ENCODE assay signal across 1 cellular context in the genomic region with DNA sequence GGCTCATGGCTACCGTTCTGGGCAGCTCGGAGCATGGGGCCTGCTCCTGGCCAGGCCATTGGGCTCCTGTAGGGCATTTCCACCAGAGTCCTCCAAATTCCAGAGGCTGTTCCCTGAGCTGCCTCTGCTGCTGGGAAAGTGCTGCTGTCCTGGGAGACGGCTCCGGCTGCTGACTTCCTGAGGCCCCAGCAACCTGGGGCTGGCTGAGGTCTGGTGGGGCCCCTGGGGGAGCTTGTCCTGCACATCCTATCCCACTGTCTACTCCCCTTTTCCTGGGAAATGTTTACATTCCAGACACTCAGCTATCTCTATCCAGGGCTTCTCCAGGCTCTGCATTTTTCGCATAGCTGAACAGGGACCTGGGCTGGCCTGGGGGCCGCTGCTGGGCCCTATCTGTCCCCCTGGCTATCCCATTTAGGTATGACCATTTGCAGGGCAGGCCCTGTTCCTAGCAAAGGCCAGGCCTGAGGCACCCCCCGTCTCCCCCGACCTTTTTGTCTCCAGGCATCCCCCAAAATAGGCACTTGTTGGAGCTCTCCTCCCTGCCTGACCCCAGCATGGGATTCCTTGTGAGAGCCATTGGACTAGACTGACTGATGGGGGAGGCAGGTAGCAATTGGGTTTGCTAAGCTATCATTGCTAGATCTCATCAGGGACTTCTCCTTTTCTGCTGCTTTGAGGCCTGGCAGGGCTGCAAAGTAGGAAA.
TF ChIP-seq lines count a peak whose summit lies in the region.

No MANE protein-coding gene starts in this region.

TF ChIP-seq in HepG2, 621 proteins besides CTCF, POLR2A, EP300 and RAD21 (continued from another document and continues in another):
- TF ChIP-seq, protein P1, sequence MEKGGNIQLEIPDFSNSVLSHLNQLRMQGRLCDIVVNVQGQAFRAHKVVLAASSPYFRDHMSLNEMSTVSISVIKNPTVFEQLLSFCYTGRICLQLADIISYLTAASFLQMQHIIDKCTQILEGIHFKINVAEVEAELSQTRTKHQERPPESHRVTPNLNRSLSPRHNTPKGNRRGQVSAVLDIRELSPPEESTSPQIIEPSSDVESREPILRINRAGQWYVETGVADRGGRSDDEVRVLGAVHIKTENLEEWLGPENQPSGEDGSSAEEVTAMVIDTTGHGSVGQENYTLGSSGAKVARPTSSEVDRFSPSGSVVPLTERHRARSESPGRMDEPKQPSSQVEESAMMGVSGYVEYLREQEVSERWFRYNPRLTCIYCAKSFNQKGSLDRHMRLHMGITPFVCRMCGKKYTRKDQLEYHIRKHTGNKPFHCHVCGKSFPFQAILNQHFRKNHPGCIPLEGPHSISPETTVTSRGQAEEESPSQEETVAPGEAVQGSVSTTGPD (CRISPR knock-in tag; IDR thresholded peaks at IDR 0.05) = peak; percentile 87
- TF ChIP-seq ATF1 (CRISPR knock-in tag; IDR thresholded peaks at IDR 0.05) = no peak
- TF ChIP-seq SRSF9 (IDR thresholded peaks at IDR 0.05; ENCODE audit: borderline replicate concordance, insufficient read depth, low read depth, low read length, poor library complexity, severe bottlenecking) = no peak
- TF ChIP-seq, protein P2, sequence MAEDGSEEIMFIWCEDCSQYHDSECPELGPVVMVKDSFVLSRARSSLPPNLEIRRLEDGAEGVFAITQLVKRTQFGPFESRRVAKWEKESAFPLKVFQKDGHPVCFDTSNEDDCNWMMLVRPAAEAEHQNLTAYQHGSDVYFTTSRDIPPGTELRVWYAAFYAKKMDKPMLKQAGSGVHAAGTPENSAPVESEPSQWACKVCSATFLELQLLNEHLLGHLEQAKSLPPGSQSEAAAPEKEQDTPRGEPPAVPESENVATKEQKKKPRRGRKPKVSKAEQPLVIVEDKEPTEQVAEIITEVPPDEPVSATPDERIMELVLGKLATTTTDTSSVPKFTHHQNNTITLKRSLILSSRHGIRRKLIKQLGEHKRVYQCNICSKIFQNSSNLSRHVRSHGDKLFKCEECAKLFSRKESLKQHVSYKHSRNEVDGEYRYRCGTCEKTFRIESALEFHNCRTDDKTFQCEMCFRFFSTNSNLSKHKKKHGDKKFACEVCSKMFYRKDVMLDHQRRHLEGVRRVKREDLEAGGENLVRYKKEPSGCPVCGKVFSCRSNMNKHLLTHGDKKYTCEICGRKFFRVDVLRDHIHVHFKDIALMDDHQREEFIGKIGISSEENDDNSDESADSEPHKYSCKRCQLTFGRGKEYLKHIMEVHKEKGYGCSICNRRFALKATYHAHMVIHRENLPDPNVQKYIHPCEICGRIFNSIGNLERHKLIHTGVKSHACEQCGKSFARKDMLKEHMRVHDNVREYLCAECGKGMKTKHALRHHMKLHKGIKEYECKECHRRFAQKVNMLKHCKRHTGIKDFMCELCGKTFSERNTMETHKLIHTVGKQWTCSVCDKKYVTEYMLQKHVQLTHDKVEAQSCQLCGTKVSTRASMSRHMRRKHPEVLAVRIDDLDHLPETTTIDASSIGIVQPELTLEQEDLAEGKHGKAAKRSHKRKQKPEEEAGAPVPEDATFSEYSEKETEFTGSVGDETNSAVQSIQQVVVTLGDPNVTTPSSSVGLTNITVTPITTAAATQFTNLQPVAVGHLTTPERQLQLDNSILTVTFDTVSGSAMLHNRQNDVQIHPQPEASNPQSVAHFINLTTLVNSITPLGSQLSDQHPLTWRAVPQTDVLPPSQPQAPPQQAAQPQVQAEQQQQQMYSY (CRISPR knock-in tag; IDR thresholded peaks at IDR 0.05) = peak; percentile 53; the same call in 1 of the 2 replicates
- no peak for TF ChIP-seq HNRNPH1 (optimal IDR thresholded peaks at IDR 0.05; ENCODE audit: low read depth, low read length)
- TF ChIP-seq, protein P3, sequence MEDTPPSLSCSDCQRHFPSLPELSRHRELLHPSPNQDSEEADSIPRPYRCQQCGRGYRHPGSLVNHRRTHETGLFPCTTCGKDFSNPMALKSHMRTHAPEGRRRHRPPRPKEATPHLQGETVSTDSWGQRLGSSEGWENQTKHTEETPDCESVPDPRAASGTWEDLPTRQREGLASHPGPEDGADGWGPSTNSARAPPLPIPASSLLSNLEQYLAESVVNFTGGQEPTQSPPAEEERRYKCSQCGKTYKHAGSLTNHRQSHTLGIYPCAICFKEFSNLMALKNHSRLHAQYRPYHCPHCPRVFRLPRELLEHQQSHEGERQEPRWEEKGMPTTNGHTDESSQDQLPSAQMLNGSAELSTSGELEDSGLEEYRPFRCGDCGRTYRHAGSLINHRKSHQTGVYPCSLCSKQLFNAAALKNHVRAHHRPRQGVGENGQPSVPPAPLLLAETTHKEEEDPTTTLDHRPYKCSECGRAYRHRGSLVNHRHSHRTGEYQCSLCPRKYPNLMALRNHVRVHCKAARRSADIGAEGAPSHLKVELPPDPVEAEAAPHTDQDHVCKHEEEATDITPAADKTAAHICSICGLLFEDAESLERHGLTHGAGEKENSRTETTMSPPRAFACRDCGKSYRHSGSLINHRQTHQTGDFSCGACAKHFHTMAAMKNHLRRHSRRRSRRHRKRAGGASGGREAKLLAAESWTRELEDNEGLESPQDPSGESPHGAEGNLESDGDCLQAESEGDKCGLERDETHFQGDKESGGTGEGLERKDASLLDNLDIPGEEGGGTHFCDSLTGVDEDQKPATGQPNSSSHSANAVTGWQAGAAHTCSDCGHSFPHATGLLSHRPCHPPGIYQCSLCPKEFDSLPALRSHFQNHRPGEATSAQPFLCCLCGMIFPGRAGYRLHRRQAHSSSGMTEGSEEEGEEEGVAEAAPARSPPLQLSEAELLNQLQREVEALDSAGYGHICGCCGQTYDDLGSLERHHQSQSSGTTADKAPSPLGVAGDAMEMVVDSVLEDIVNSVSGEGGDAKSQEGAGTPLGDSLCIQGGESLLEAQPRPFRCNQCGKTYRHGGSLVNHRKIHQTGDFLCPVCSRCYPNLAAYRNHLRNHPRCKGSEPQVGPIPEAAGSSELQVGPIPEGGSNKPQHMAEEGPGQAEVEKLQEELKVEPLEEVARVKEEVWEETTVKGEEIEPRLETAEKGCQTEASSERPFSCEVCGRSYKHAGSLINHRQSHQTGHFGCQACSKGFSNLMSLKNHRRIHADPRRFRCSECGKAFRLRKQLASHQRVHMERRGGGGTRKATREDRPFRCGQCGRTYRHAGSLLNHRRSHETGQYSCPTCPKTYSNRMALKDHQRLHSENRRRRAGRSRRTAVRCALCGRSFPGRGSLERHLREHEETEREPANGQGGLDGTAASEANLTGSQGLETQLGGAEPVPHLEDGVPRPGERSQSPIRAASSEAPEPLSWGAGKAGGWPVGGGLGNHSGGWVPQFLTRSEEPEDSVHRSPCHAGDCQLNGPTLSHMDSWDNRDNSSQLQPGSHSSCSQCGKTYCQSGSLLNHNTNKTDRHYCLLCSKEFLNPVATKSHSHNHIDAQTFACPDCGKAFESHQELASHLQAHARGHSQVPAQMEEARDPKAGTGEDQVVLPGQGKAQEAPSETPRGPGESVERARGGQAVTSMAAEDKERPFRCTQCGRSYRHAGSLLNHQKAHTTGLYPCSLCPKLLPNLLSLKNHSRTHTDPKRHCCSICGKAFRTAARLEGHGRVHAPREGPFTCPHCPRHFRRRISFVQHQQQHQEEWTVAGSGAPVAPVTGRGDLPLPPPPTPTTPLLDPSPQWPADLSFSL (CRISPR knock-in tag; IDR thresholded peaks at IDR 0.05) = no peak
- no peak for TF ChIP-seq ZNF282 (IDR thresholded peaks at IDR 0.05; ENCODE audit: partially characterized antibody)
- TF ChIP-seq, protein P4, sequence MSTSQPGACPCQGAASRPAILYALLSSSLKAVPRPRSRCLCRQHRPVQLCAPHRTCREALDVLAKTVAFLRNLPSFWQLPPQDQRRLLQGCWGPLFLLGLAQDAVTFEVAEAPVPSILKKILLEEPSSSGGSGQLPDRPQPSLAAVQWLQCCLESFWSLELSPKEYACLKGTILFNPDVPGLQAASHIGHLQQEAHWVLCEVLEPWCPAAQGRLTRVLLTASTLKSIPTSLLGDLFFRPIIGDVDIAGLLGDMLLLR (CRISPR knock-in tag; IDR thresholded peaks at IDR 0.05) = no peak
- TF ChIP-seq SMAD1 (CRISPR knock-in tag; IDR thresholded peaks at IDR 0.05; ENCODE audit: borderline replicate concordance, low read depth) = 0 out of 2 replicates have a peak, but pooled peaks have one; percentile 48
- TF ChIP-seq, protein P5, sequence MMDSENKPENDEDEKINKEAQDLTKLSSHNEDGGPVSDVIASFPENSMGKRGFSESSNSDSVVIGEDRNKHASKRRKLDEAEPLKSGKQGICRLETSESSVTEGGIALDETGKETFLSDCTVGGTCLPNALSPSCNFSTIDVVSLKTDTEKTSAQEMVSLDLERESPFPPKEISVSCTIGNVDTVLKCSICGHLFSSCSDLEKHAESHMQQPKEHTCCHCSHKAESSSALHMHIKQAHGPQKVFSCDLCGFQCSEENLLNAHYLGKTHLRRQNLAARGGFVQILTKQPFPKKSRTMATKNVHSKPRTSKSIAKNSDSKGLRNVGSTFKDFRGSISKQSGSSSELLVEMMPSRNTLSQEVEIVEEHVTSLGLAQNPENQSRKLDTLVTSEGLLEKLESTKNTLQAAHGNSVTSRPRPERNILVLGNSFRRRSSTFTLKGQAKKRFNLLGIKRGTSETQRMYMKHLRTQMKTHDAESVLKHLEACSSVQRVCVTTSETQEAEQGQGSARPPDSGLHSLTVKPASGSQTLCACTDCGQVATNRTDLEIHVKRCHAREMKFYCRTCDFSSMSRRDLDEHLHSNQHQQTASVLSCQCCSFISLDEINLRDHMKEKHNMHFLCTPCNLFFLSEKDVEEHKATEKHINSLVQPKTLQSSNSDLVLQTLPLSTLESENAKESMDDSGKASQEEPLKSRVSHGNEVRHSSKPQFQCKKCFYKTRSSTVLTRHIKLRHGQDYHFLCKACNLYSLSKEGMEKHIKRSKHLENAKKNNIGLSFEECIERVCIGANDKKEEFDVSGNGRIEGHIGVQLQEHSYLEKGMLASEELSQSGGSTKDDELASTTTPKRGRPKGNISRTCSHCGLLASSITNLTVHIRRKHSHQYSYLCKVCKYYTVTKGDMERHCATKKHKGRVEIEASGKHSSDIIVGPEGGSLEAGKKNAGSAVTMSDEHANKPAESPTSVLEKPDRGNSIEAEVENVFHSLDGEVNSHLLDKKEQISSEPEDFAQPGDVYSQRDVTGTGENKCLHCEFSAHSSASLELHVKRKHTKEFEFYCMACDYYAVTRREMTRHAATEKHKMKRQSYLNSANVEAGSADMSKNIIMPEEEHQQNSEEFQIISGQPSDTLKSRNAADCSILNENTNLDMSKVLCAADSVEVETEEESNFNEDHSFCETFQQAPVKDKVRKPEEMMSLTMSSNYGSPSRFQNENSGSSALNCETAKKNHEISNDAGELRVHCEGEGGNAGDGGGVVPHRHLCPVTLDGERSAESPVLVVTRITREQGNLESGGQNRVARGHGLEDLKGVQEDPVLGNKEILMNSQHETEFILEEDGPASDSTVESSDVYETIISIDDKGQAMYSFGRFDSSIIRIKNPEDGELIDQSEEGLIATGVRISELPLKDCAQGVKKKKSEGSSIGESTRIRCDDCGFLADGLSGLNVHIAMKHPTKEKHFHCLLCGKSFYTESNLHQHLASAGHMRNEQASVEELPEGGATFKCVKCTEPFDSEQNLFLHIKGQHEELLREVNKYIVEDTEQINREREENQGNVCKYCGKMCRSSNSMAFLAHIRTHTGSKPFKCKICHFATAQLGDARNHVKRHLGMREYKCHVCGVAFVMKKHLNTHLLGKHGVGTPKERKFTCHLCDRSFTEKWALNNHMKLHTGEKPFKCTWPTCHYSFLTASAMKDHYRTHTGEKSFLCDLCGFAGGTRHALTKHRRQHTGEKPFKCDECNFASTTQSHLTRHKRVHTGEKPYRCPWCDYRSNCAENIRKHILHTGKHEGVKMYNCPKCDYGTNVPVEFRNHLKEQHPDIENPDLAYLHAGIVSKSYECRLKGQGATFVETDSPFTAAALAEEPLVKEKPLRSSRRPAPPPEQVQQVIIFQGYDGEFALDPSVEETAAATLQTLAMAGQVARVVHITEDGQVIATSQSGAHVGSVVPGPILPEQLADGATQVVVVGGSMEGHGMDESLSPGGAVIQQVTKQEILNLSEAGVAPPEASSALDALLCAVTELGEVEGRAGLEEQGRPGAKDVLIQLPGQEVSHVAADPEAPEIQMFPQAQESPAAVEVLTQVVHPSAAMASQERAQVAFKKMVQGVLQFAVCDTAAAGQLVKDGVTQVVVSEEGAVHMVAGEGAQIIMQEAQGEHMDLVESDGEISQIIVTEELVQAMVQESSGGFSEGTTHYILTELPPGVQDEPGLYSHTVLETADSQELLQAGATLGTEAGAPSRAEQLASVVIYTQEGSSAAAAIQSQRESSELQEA (CRISPR knock-in tag; IDR thresholded peaks at IDR 0.05; ENCODE audit: not compliant biosample characterization) = no peak
- no peak for TF ChIP-seq JUN (CRISPR knock-in tag; IDR thresholded peaks at IDR 0.05)
- TF ChIP-seq ZNF383 (CRISPR knock-in tag; IDR thresholded peaks at IDR 0.05; ENCODE audit: borderline replicate concordance) = no peak; the same call in 1 of the 2 replicates
- TF ChIP-seq BRCA1 (CRISPR knock-in tag; IDR thresholded peaks at IDR 0.05) = no peak
- TF ChIP-seq SP5 (CRISPR knock-in tag; IDR thresholded peaks at IDR 0.05; ENCODE audit: borderline replicate concordance, low read depth) = peak; percentile 48; the same call in 1 of the 2 replicates
- peak; percentile 84 for TF ChIP-seq HDAC2 (CRISPR knock-in tag; IDR thresholded peaks at IDR 0.05)
- TF ChIP-seq ZNF878 (CRISPR knock-in tag; IDR thresholded peaks at IDR 0.05) = no peak
- TF ChIP-seq ZNF441 (CRISPR knock-in tag; IDR thresholded peaks at IDR 0.05; ENCODE audit: borderline replicate concordance) = no peak
- TF ChIP-seq, protein P6, sequence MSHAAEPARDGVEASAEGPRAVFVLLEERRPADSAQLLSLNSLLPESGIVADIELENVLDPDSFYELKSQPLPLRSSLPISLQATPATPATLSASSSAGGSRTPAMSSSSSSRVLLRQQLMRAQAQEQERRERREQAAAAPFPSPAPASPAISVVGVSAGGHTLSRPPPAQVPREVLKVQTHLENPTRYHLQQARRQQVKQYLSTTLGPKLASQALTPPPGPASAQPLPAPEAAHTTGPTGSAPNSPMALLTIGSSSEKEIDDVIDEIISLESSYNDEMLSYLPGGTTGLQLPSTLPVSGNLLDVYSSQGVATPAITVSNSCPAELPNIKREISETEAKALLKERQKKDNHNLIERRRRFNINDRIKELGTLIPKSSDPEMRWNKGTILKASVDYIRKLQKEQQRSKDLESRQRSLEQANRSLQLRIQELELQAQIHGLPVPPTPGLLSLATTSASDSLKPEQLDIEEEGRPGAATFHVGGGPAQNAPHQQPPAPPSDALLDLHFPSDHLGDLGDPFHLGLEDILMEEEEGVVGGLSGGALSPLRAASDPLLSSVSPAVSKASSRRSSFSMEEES (CRISPR knock-in tag; IDR thresholded peaks at IDR 0.05) = peak; percentile 59
- no peak for TF ChIP-seq ZNF17 (CRISPR knock-in tag; IDR thresholded peaks at IDR 0.05)
- TF ChIP-seq GATAD1 (CRISPR knock-in tag; IDR thresholded peaks at IDR 0.05) = peak; percentile 43; the same call in 1 of the 2 replicates
- TF ChIP-seq ARID2 (CRISPR knock-in tag; IDR thresholded peaks at IDR 0.05; ENCODE audit: borderline replicate concordance) = no peak
- no peak for TF ChIP-seq GTF2F1 (IDR thresholded peaks at IDR 0.05; ENCODE audit: low read length)
- no peak for TF ChIP-seq RORA (CRISPR knock-in tag; IDR thresholded peaks at IDR 0.05)
- no peak for TF ChIP-seq IRF2 (CRISPR knock-in tag; IDR thresholded peaks at IDR 0.05)
- TF ChIP-seq DR1 (CRISPR knock-in tag; IDR thresholded peaks at IDR 0.05) = no peak
- peak; percentile 38; the same call in 1 of the 2 replicates for TF ChIP-seq ZSCAN21 (CRISPR knock-in tag; IDR thresholded peaks at IDR 0.05; ENCODE audit: borderline replicate concordance)
- no peak for TF ChIP-seq ZNF709 (CRISPR knock-in tag; IDR thresholded peaks at IDR 0.05)
- no peak for TF ChIP-seq PCBP1 (IDR thresholded peaks at IDR 0.05; ENCODE audit: borderline replicate concordance, low read depth, low read length)
- no peak for TF ChIP-seq FOXM1 (CRISPR knock-in tag; IDR thresholded peaks at IDR 0.05)
- TF ChIP-seq ZBTB38 (CRISPR knock-in tag; IDR thresholded peaks at IDR 0.05) = peak; percentile 43; the same call in 1 of the 2 replicates
- TF ChIP-seq NFKBIZ (CRISPR knock-in tag; IDR thresholded peaks at IDR 0.05) = no peak
- no peak for TF ChIP-seq TARDBP (CRISPR knock-in tag; IDR thresholded peaks at IDR 0.05)
- no peak for TF ChIP-seq ZNF138 (CRISPR knock-in tag; IDR thresholded peaks at IDR 0.05; ENCODE audit: low read depth)
- no peak for TF ChIP-seq SOX6 (IDR thresholded peaks at IDR 0.05)
- TF ChIP-seq SOX6 (CRISPR knock-in tag; IDR thresholded peaks at IDR 0.05) = peak; percentile 57
